17 cellular contexts compared by ENCODE assay signal in genomic region chr22:37063436-37064420, GRCh38. TPM values are rescaled to one million over a fixed set of nuclear protein-coding genes. Genes with fewer than 3 reads are reported as not detected.
A peak's percentile ranks its signal among the peaks of the same experiment; 100 is the strongest.
DNase-seq lines count a peak whose midpoint lies in the region; ATAC-seq and TF ChIP-seq lines count a peak whose summit lies in the region.
"Had no signal": no experiment of that assay in that cellular context is flagged by ENCODE, and none has a peak within 500 bp of the region (broad histone marks: within the 10 kb centered on the region; RNA-seq: fewer than 3 reads in every experiment).

No MANE protein-coding gene starts in this region.

- no peaks in the 10 kb centered on the region for H3K27me3 ChIP-seq in RWPE2 (ENCODE audit: insufficient read depth, poor library complexity, severe bottlenecking)
- peaks cover 2 to 13% (median 11%) of the 10 kb centered on the region in 3 experiments for H3K27me3 ChIP-seq in neuronal stem cell (ENCODE audit: control insufficient read depth in 3 of 3, insufficient read depth in 3 of 3, low read depth in 1 of 3, low read length in 3 of 3)

- H3K9me3 ChIP-seq in RWPE2 (ENCODE audit: severe bottlenecking) (no peaks in the 10 kb centered on the region), neuronal stem cell (replicated peaks in 1 of 2; ENCODE audit: control insufficient read depth in 2 of 2, insufficient read depth in 1 of 2, low read depth in 1 of 2, low read length in 2 of 2) (no peaks in the 10 kb centered on the region)
- H3K9me3 ChIP-seq: thoracic aorta had no signal

- H2BK120ac ChIP-seq in neuronal stem cell (ENCODE audit: low read depth, low read length), result no peak overlapping the region

- H3K4me3 Mint-ChIP-seq in activated CD8-positive, alpha-beta T cell treated with anti-CD3 and anti-CD28 coated beads for 36 hours, result no peak overlapping the region
- no peak overlapping the region for H3K4me3 Mint-ChIP-seq in activated CD8-positive, alpha-beta T cell treated with anti-CD3 and anti-CD28 coated beads, Interleukin-2, amount 10 ng/mL, durations not matched to agents 7 days and 5 days
- H3K4me3 Mint-ChIP-seq: activated B cell treated with CpG ODN at 0.5 μM for 24 hours had no signal

- peaks cover 4% of the 10 kb centered on the region for H3K36me3 Mint-ChIP-seq in activated CD8-positive, alpha-beta T cell treated with anti-CD3 and anti-CD28 coated beads for 36 hours (ENCODE audit: low read depth)
- peaks cover 2% of the 10 kb centered on the region for H3K36me3 Mint-ChIP-seq in activated CD8-positive, alpha-beta T cell treated with anti-CD3 and anti-CD28 coated beads, Interleukin-2, amount 10 ng/mL, durations not matched to agents 7 days and 5 days (ENCODE audit: low read depth)

- H3K27me3 Mint-ChIP-seq in activated CD8-positive, alpha-beta T cell treated with anti-CD3 and anti-CD28 coated beads for 36 hours, result peaks cover 13% of the 10 kb centered on the region
- peaks cover 3% of the 10 kb centered on the region for H3K27me3 Mint-ChIP-seq in activated CD8-positive, alpha-beta T cell treated with anti-CD3 and anti-CD28 coated beads, Interleukin-2, amount 10 ng/mL, durations not matched to agents 7 days and 5 days (ENCODE audit: low read depth)

- peak overlapping the region; percentile 11 for H3K27ac Mint-ChIP-seq in activated CD8-positive, alpha-beta T cell treated with anti-CD3 and anti-CD28 coated beads for 36 hours
- H3K27ac Mint-ChIP-seq in activated CD8-positive, alpha-beta T cell treated with anti-CD3 and anti-CD28 coated beads, Interleukin-2, amount 10 ng/mL, durations not matched to agents 7 days and 5 days, result no peak overlapping the region
- H3K27ac Mint-ChIP-seq: activated B cell treated with CpG ODN at 0.5 μM for 24 hours had no signal

- H3K23ac ChIP-seq in neuronal stem cell (ENCODE audit: low read depth, low read length, poor library complexity), result no peak overlapping the region

- H3K4me1 ChIP-seq in RWPE2 (ENCODE audit: insufficient read depth, poor library complexity, severe bottlenecking) (no peaks in the 10 kb centered on the region), neuronal stem cell (ENCODE audit: control insufficient read depth in 2 of 2, insufficient read depth in 1 of 2, low read depth in 1 of 2, low read length in 2 of 2) (peaks cover 0 to 1% of the 10 kb centered on the region in 2 donors)
- H3K4me1 ChIP-seq: parathyroid adenoma had no signal

- POLR2A ChIA-PET in activated CD8-positive, alpha-beta T cell treated with anti-CD3 and anti-CD28 coated beads for 36 hours (lab: Charles Lee), result interaction anchor here (1.8 to 2.2 kb wide), 2 partner anchors 12 to 59 kb away, joined by 4 to 6 read pairs; partner anchors contain the start of gene KCTD17
- POLR2A ChIA-PET in activated CD8-positive, alpha-beta T cell treated with anti-CD3 and anti-CD28 coated beads, Interleukin-2, amount 10 ng/mL, durations not matched to agents 7 days and 5 days (lab: Charles Lee), result no interaction called here

- no peak overlapping the region for H3K27ac ChIP-seq in RWPE2 (ENCODE audit: poor library complexity, severe bottlenecking)
- H3K27ac ChIP-seq in neuronal stem cell (replicated peaks; ENCODE audit: low read length), result no peak overlapping the region
- H3K27ac ChIP-seq: parathyroid adenoma, thoracic aorta had no signal

- H2BK5ac ChIP-seq in neuronal stem cell (ENCODE audit: low read length), result peak overlapping the region; percentile 29

- no peak for TF ChIP-seq CTCF in activated CD8-positive, alpha-beta T cell treated with anti-CD3 and anti-CD28 coated beads for 36 hours (IDR thresholded peaks at IDR 0.05)
- no peak for TF ChIP-seq CTCF in RWPE2 (IDR thresholded peaks at IDR 0.05; ENCODE audit: poor library complexity, severe bottlenecking)

- H3K9ac ChIP-seq in neuronal stem cell (ENCODE audit: low read depth, low read length, poor library complexity), result no peak overlapping the region
- H3K9ac ChIP-seq: parathyroid adenoma had no signal

- H3K36me3 ChIP-seq in RWPE2 (ENCODE audit: low read depth) (no peaks in the 10 kb centered on the region), neuronal stem cell (replicated peaks in 1 of 2; ENCODE audit: control insufficient read depth in 2 of 2, insufficient read depth in 2 of 2, low read length in 2 of 2) (peaks cover 21 to 32% of the 10 kb centered on the region in 2 donors)

- peaks cover 5% of the 10 kb centered on the region for H3K79me1 ChIP-seq in neuronal stem cell (ENCODE audit: low read depth, low read length)

- intact Hi-C loops in activated CD8-positive, alpha-beta T cell treated with anti-CD3 and anti-CD28 coated beads for 36 hours (cut with micrococcal nuclease), result no loop called here

- CTCF ChIA-PET in activated CD8-positive, alpha-beta T cell treated with anti-CD3 and anti-CD28 coated beads for 36 hours (lab: Charles Lee), result interaction anchor here (1.1 kb wide), 1 partner anchor 42 kb away, joined by 3 read pairs; no protein-coding TSS in a partner anchor
- CTCF ChIA-PET in activated CD8-positive, alpha-beta T cell treated with anti-CD3 and anti-CD28 coated beads, Interleukin-2, amount 10 ng/mL, durations not matched to agents 7 days and 5 days (lab: Charles Lee), result no interaction called here

- no peak overlapping the region for H3K4ac ChIP-seq in neuronal stem cell (ENCODE audit: low read length)

- H3K18ac ChIP-seq in neuronal stem cell (ENCODE audit: low read length), result no peak overlapping the region

- no peak overlapping the region for H4K91ac ChIP-seq in neuronal stem cell (ENCODE audit: low read depth, low read length, poor library complexity)

- H3K14ac ChIP-seq in neuronal stem cell (ENCODE audit: low read length), result no peak overlapping the region

- no peak overlapping the region for H3K4me2 ChIP-seq in neuronal stem cell (ENCODE audit: insufficient read depth, low read length, poor library complexity, severe bottlenecking)

- H3K9me3 Mint-ChIP-seq in activated CD8-positive, alpha-beta T cell treated with anti-CD3 and anti-CD28 coated beads for 36 hours, result no peaks in the 10 kb centered on the region
- H3K9me3 Mint-ChIP-seq in activated CD8-positive, alpha-beta T cell treated with anti-CD3 and anti-CD28 coated beads, Interleukin-2, amount 10 ng/mL, durations not matched to agents 7 days and 5 days (ENCODE audit: insufficient read depth), result no peaks in the 10 kb centered on the region
- H3K9me3 Mint-ChIP-seq: activated B cell treated with CpG ODN at 0.5 μM for 24 hours had no signal

- no peak overlapping the region for H2BK12ac ChIP-seq in neuronal stem cell (ENCODE audit: low read length)

- H3K4me3 ChIP-seq in RWPE2 (ENCODE audit: severe bottlenecking) (no peak overlapping the region), neuronal stem cell (ENCODE audit: low read length in 2 of 2) (no peak overlapping the region)
- H3K4me3 ChIP-seq: thoracic aorta had no signal

- H2AK5ac ChIP-seq in neuronal stem cell (ENCODE audit: low read depth, low read length), result no peak overlapping the region

- peaks cover 37% of the 10 kb centered on the region for H3K4me1 Mint-ChIP-seq in activated CD8-positive, alpha-beta T cell treated with anti-CD3 and anti-CD28 coated beads for 36 hours (ENCODE audit: low read depth)
- H3K4me1 Mint-ChIP-seq in activated CD8-positive, alpha-beta T cell treated with anti-CD3 and anti-CD28 coated beads, Interleukin-2, amount 10 ng/mL, durations not matched to agents 7 days and 5 days (ENCODE audit: low read depth), result peaks cover 29% of the 10 kb centered on the region
- H3K4me1 Mint-ChIP-seq: activated B cell treated with CpG ODN at 0.5 μM for 24 hours had no signal

- no peak overlapping the region for H4K8ac ChIP-seq in neuronal stem cell (ENCODE audit: low read depth, low read length)

- peak; percentile 38 for DNase-seq in activated CD8-positive, alpha-beta T cell treated with anti-CD3 and anti-CD28 coated beads for 36 hours
- no peak for DNase-seq in activated CD8-positive, alpha-beta T cell treated with anti-CD3 and anti-CD28 coated beads, Interleukin-2, amount 10 ng/mL, durations not matched to agents 7 days and 5 days
- DNase-seq in NCI-H1436 (lab: John Stamatoyannopoulos, UW) (peak; percentile 83), RWPE2 (ENCODE audit: low spot score) (no peak), neuronal stem cell (ENCODE audit: low spot score) (no peak), NCI-H774 (lab: John Stamatoyannopoulos, UW) (no peak), HK-2 (ENCODE audit: unreplicated experiment) (no peak)
- no peak for DNase-seq in activated CD4-positive, alpha-beta T cell treated with anti-CD3 and anti-CD28 coated beads, Interleukin-2, amount 50 U/mL, for 4 hours
- DNase-seq: activated B cell treated with CpG ODN at 0.5 μM for 24 hours; activated T-cell treated with anti-CD3 and anti-CD28 coated beads, Interleukin-2, amount 50 U/mL, for 1 hour; erythroblast; MV-4-11 had no signal

- no peak for ATAC-seq in activated CD8-positive, alpha-beta T cell treated with anti-CD3 and anti-CD28 coated beads for 36 hours
- ATAC-seq in activated CD8-positive, alpha-beta T cell treated with anti-CD3 and anti-CD28 coated beads, Interleukin-2, amount 10 ng/mL, durations not matched to agents 7 days and 5 days, result no peak
- ATAC-seq in RWPE2 (ENCODE audit: low read depth), result peak; percentile 34; the same call in 2 of the 3 replicates

- WGBS in neuronal stem cell (ENCODE audit: extremely low coverage in 2 of 2, insufficient read length in 2 of 2, insufficient replicate concordance in 1 of 2), 2 donors, result no CpG with 5 or more reads among the region's 27 CpGs

- no peak overlapping the region for H2BK15ac ChIP-seq in neuronal stem cell (ENCODE audit: low read length)

- H2AFZ ChIP-seq in neuronal stem cell (ENCODE audit: low read length), result no peak overlapping the region
- H2AFZ ChIP-seq: parathyroid adenoma had no signal

RNA-seq across cellular contexts. Expression of gene KCTD17, which starts 12.2 kb away (rescaled TPM):
- total RNA-seq in activated CD8-positive, alpha-beta T cell treated with anti-CD3 and anti-CD28 coated beads for 36 hours, result 10 to 100 TPM; 30.3 to 30.6 TPM
- 10 to 100 TPM; 34.3 to 35.9 TPM for total RNA-seq in activated CD8-positive, alpha-beta T cell treated with anti-CD3 and anti-CD28 coated beads, Interleukin-2, amount 10 ng/mL, durations not matched to agents 7 days and 5 days
- polyA plus RNA-seq in neuronal stem cell (2013, experiment 1 of 2), result 46.3 TPM
- polyA plus RNA-seq in neuronal stem cell (2013, experiment 2 of 2), result 47.4 TPM

RNA-seq across cellular contexts. Expression of gene MPST, which starts 44.2 kb away (rescaled TPM):
- total RNA-seq in activated CD8-positive, alpha-beta T cell treated with anti-CD3 and anti-CD28 coated beads for 36 hours, result 1 to 10 TPM; 8.5 to 9.1 TPM
- total RNA-seq in activated CD8-positive, alpha-beta T cell treated with anti-CD3 and anti-CD28 coated beads, Interleukin-2, amount 10 ng/mL, durations not matched to agents 7 days and 5 days, result 10 to 100 TPM; 28.5 to 33.6 TPM
- 164 TPM for polyA plus RNA-seq in neuronal stem cell (2013, experiment 1 of 2)
- polyA plus RNA-seq in neuronal stem cell (2013, experiment 2 of 2), result 164 TPM

RNA-seq across cellular contexts. Expression of gene TST, which starts 44.5 kb away (rescaled TPM):
- 1 to 10 TPM; 1.2 to 1.8 TPM for total RNA-seq in activated CD8-positive, alpha-beta T cell treated with anti-CD3 and anti-CD28 coated beads for 36 hours
- 1 to 10 TPM; 8.3 to 9.4 TPM for total RNA-seq in activated CD8-positive, alpha-beta T cell treated with anti-CD3 and anti-CD28 coated beads, Interleukin-2, amount 10 ng/mL, durations not matched to agents 7 days and 5 days
- 29.6 TPM for polyA plus RNA-seq in neuronal stem cell (2013, experiment 1 of 2)
- 29.3 TPM for polyA plus RNA-seq in neuronal stem cell (2013, experiment 2 of 2)

RNA-seq across cellular contexts. Expression of gene TMPRSS6, which starts 45.8 kb away (rescaled TPM):
- total RNA-seq in activated CD8-positive, alpha-beta T cell treated with anti-CD3 and anti-CD28 coated beads for 36 hours, result 10 to 100 TPM; 11.3 to 12.4 TPM
- total RNA-seq in activated CD8-positive, alpha-beta T cell treated with anti-CD3 and anti-CD28 coated beads, Interleukin-2, amount 10 ng/mL, durations not matched to agents 7 days and 5 days, result 1 to 10 TPM; 1.1 TPM
- polyA plus RNA-seq in neuronal stem cell (2013, experiment 1 of 2), result 0.01 TPM
- polyA plus RNA-seq in neuronal stem cell (2013, experiment 2 of 2), result not detected
- total RNA-seq: Daoy, thoracic aorta had no signal
- polyA plus RNA-seq: AG04450, keratinocyte had no signal

Comparison
In these comparisons a context has a peak if more than half of its experiments do, and no peak if none do; other contexts are left out.
1. DNase-seq: peak in activated CD8-positive, alpha-beta T cell treated with anti-CD3 and anti-CD28 coated beads for 36 hours (single experiment) and NCI-H1436 (single experiment); none in activated CD8-positive, alpha-beta T cell treated with anti-CD3 and anti-CD28 coated beads, Interleukin-2, amount 10 ng/mL, durations not matched to agents 7 days and 5 days (single experiment), RWPE2 (single experiment), neuronal stem cell (single experiment), NCI-H774 (single experiment), activated CD4-positive, alpha-beta T cell treated with anti-CD3 and anti-CD28 coated beads, Interleukin-2, amount 50 U/mL, for 4 hours (0 of 2) and HK-2 (single experiment).